In genomic region chr14:99408971-99409289, GRCh38 we compare ENCODE assay signal across 17 cellular contexts.
DNase-seq lines count a peak whose midpoint lies in the region; ATAC-seq and TF ChIP-seq lines count a peak whose summit lies in the region.
"Had no signal": no experiment of that assay in that cellular context is flagged by ENCODE, and none has a peak within 500 bp of the region (broad histone marks: within the 10 kb centered on the region; RNA-seq: fewer than 3 reads in every experiment).

No MANE protein-coding gene starts in this region.

- no peak overlapping the region for H2AFZ ChIP-seq in neural progenitor cell (replicated peaks)
- H2AFZ ChIP-seq: GM23248 had no signal

- peaks cover 5% of the 10 kb centered on the region for H3F3A ChIP-seq in neural progenitor cell (ENCODE audit: low read depth)

- H3K9me3 ChIP-seq in RWPE2 (ENCODE audit: severe bottlenecking) = no peaks in the 10 kb centered on the region
- H3K9me3 ChIP-seq in neural progenitor cell (ENCODE audit: low read depth) = no peaks in the 10 kb centered on the region
- H3K9me3 ChIP-seq in esophagus squamous epithelium = no peaks in the 10 kb centered on the region
- H3K9me3 ChIP-seq: BLaER1 treated with 17β-estradiol and CSF1 and Interleukin-3, amounts not matched to agents 10 nM and 100 nM; HAP-1 had no signal

- no peak overlapping the region for H3K9ac ChIP-seq in neural progenitor cell
- H3K9ac ChIP-seq: GM23248 had no signal

- TF ChIP-seq CTCF in RWPE2 (IDR thresholded peaks at IDR 0.05; ENCODE audit: poor library complexity, severe bottlenecking) (no peak), neural progenitor cell (IDR thresholded peaks at IDR 0.05) (no peak), type B pancreatic cell (conservative IDR thresholded peaks at IDR 0.05) (no peak), esophagus squamous epithelium (IDR thresholded peaks at IDR 0.05) (no peak)

- DNase-seq in RWPE2 (ENCODE audit: low spot score) (no peak), neural progenitor cell (ENCODE audit: low spot score) (no peak), type B pancreatic cell (ENCODE audit: extremely low spot score, unreplicated experiment) (no peak), esophagus squamous epithelium (lab: John Stamatoyannopoulos, UW) (no peak), COLO668 (lab: John Stamatoyannopoulos, UW; ENCODE audit: unreplicated experiment) (no peak)
- DNase-seq: ACHN; Calu3; CD4-positive, CD25-positive, alpha-beta regulatory T cell; DMS 273 treated with DMSO at 0.1 percent for 48 hours; GM23248; HFFc6 had no signal

- H3K4me1 ChIP-seq in RWPE2 (ENCODE audit: insufficient read depth, poor library complexity, severe bottlenecking) (no peaks in the 10 kb centered on the region), neural progenitor cell (peaks cover 20% of the 10 kb centered on the region), esophagus squamous epithelium (no peaks in the 10 kb centered on the region)
- H3K4me1 ChIP-seq: BLaER1 treated with 17β-estradiol and CSF1 and Interleukin-3, amounts not matched to agents 10 nM and 100 nM had no signal

- H3K9me3 Mint-ChIP-seq in neural progenitor cell (no peaks in the 10 kb centered on the region), type B pancreatic cell (no peaks in the 10 kb centered on the region)
- H3K9me3 Mint-ChIP-seq: CD4-positive, CD25-positive, alpha-beta regulatory T cell; HFFc6 had no signal

- intact Hi-C loops in esophagus squamous epithelium (cut with DNase I) = no loop called here

- H3K36me3 ChIP-seq in RWPE2 (ENCODE audit: low read depth) (peaks cover 53% of the 10 kb centered on the region), neural progenitor cell (no peaks in the 10 kb centered on the region), esophagus squamous epithelium (peaks cover 0 to 89% (median 20%) of the 10 kb centered on the region in 3 donors)

- H3K27me3 Mint-ChIP-seq in neural progenitor cell (ENCODE audit: insufficient read depth, low read depth) (peaks cover 5% of the 10 kb centered on the region), type B pancreatic cell (no peaks in the 10 kb centered on the region)
- H3K27me3 Mint-ChIP-seq: CD4-positive, CD25-positive, alpha-beta regulatory T cell had no signal

- H3K27ac ChIP-seq in RWPE2 (ENCODE audit: poor library complexity, severe bottlenecking) = no peak overlapping the region
- H3K27ac ChIP-seq in layer of hippocampus (ENCODE audit: low read depth, low read length) = peak overlapping the region; percentile 2
- no peak overlapping the region for H3K27ac ChIP-seq in neural progenitor cell
- no peak overlapping the region for H3K27ac ChIP-seq in esophagus squamous epithelium
- H3K27ac ChIP-seq: BLaER1 treated with 17β-estradiol and CSF1 and Interleukin-3, amounts not matched to agents 10 nM and 100 nM; GM23248; HL-60 had no signal

- H3K79me2 ChIP-seq in neural progenitor cell (ENCODE audit: low read depth) = no peaks in the 10 kb centered on the region

- H3K4me3 Mint-ChIP-seq in neural progenitor cell (no peak overlapping the region), type B pancreatic cell (no peak overlapping the region)
- H3K4me3 Mint-ChIP-seq: CD4-positive, CD25-positive, alpha-beta regulatory T cell; HFFc6 had no signal

- peak; percentile 23; the same call in 1 of the 3 replicates for ATAC-seq in RWPE2 (ENCODE audit: low read depth)
- no peak for ATAC-seq in HG03097 (IDR thresholded peaks at IDR 0.05; ENCODE audit: low FRiP score, unreplicated experiment)
- no peak for ATAC-seq in GM21423 (IDR thresholded peaks at IDR 0.05; ENCODE audit: unreplicated experiment)

- peaks cover 40% of the 10 kb centered on the region for H3K4me1 Mint-ChIP-seq in neural progenitor cell
- H3K4me1 Mint-ChIP-seq in type B pancreatic cell (ENCODE audit: unreplicated experiment) = peaks cover 27% of the 10 kb centered on the region

- H3K4me3 ChIP-seq in RWPE2 (ENCODE audit: severe bottlenecking) = no peak overlapping the region
- H3K4me3 ChIP-seq in neural progenitor cell = no peak overlapping the region
- H3K4me3 ChIP-seq in esophagus squamous epithelium = no peak overlapping the region
- H3K4me3 ChIP-seq: BLaER1 treated with 17β-estradiol and CSF1 and Interleukin-3, amounts not matched to agents 10 nM and 100 nM; GM23248; HAP-1 had no signal

- 94% methylated on average over 6 of the region's 7 CpGs; no CpG with 5 or more reads in 1 of the 2 donors for whole genome bisulfite sequencing in esophagus squamous epithelium, 2 donors

- TF ChIP-seq POLR2A in esophagus squamous epithelium (IDR thresholded peaks at IDR 0.05) = no peak

- H3K4me2 ChIP-seq in neural progenitor cell = no peak overlapping the region
- H3K4me2 ChIP-seq: BLaER1 treated with 17β-estradiol and CSF1 and Interleukin-3, amounts not matched to agents 10 nM and 100 nM had no signal

- H3K27me3 ChIP-seq in RWPE2 (ENCODE audit: insufficient read depth, poor library complexity, severe bottlenecking) (no peaks in the 10 kb centered on the region), layer of hippocampus (ENCODE audit: control insufficient read depth, insufficient read depth, low read length) (no peaks in the 10 kb centered on the region), neural progenitor cell (no peaks in the 10 kb centered on the region), esophagus squamous epithelium (no peaks in the 10 kb centered on the region)
- H3K27me3 ChIP-seq: BLaER1 treated with 17β-estradiol and CSF1 and Interleukin-3, amounts not matched to agents 10 nM and 100 nM had no signal

- H3K36me3 Mint-ChIP-seq in neural progenitor cell (peaks cover 9% of the 10 kb centered on the region), type B pancreatic cell (peaks cover 4% of the 10 kb centered on the region)

- H4K20me1 ChIP-seq in neural progenitor cell (ENCODE audit: low read depth) = peaks cover 28% of the 10 kb centered on the region

- H3K27ac Mint-ChIP-seq in neural progenitor cell (peak overlapping the region; percentile 77), type B pancreatic cell (peak overlapping the region; percentile 44)
- H3K27ac Mint-ChIP-seq: HFFc6 had no signal
